8 cellular contexts compared by ENCODE assay signal in genomic region chr5:43313854-43314457, GRCh38. TPM values are rescaled to one million over a fixed set of nuclear protein-coding genes. Genes with fewer than 3 reads are reported as not detected.
DNase-seq lines count a peak whose midpoint lies in the region; ATAC-seq and TF ChIP-seq lines count a peak whose summit lies in the region.

No MANE protein-coding gene starts in this region.

- H3K27me3 Mint-ChIP-seq in CD8-positive, alpha-beta memory T cell, result peaks cover 3 to 8% of the 10 kb centered on the region in 2 donors
- no peaks in the 10 kb centered on the region for H3K27me3 Mint-ChIP-seq in activated naive CD8-positive, alpha-beta T cell treated with anti-CD3 and anti-CD28 coated beads, Interleukin-2, amount 10 ng/mL, durations not matched to agents 7 days and 5 days

- peaks cover 23 to 43% (median 37%) of the 10 kb centered on the region in 3 donors for H3K4me1 Mint-ChIP-seq in CD8-positive, alpha-beta memory T cell
- peaks cover 29% of the 10 kb centered on the region for H3K4me1 Mint-ChIP-seq in activated naive CD8-positive, alpha-beta T cell treated with anti-CD3 and anti-CD28 coated beads, Interleukin-2, amount 10 ng/mL, durations not matched to agents 7 days and 5 days

- TF ChIP-seq CTCF in LNCaP clone FGC (IDR thresholded peaks at IDR 0.05; ENCODE audit: control insufficient read depth, extremely low read depth, insufficient read depth), result no peak
- TF ChIP-seq CTCF in thyroid gland (IDR thresholded peaks at IDR 0.05), result no peak

- H3K36me3 ChIP-seq in CD8-positive, alpha-beta memory T cell (ENCODE audit: insufficient read depth, low read length), result no peaks in the 10 kb centered on the region
- no peaks in the 10 kb centered on the region for H3K36me3 ChIP-seq in thyroid gland

- peaks cover 0 to 6% (median 0%) of the 10 kb centered on the region in 3 donors for H3K36me3 Mint-ChIP-seq in CD8-positive, alpha-beta memory T cell
- H3K36me3 Mint-ChIP-seq in activated naive CD8-positive, alpha-beta T cell treated with anti-CD3 and anti-CD28 coated beads, Interleukin-2, amount 10 ng/mL, durations not matched to agents 7 days and 5 days, result peaks cover 7% of the 10 kb centered on the region

- H3K27ac ChIP-seq in CD8-positive, alpha-beta memory T cell (ENCODE audit: low read depth, low read length), result peak overlapping the region; percentile 97
- peak overlapping the region; percentile 72 to 84 (median 78) for H3K27ac ChIP-seq in thyroid gland

- no peaks in the 10 kb centered on the region for H3K9me3 ChIP-seq in CD8-positive, alpha-beta memory T cell (ENCODE audit: low read length)
- H3K9me3 ChIP-seq in thyroid gland, result no peaks in the 10 kb centered on the region

- H3K4me1 ChIP-seq in CD8-positive, alpha-beta memory T cell (ENCODE audit: insufficient read depth, low read length), result peaks cover 36% of the 10 kb centered on the region
- H3K4me1 ChIP-seq in thyroid gland, result peaks cover 13 to 23% of the 10 kb centered on the region in 2 donors

- intact Hi-C loops in thyroid gland (cut with DNase I), result no loop called here

- TF ChIP-seq POLR2A in thyroid gland (IDR thresholded peaks at IDR 0.05), result no peak

- H3K4me3 Mint-ChIP-seq in CD8-positive, alpha-beta memory T cell, result peak overlapping the region; percentile 88 to 97 (median 95)
- peak overlapping the region; percentile 100 for H3K4me3 Mint-ChIP-seq in activated naive CD8-positive, alpha-beta T cell treated with anti-CD3 and anti-CD28 coated beads, Interleukin-2, amount 10 ng/mL, durations not matched to agents 7 days and 5 days

- ATAC-seq in activated naive CD8-positive, alpha-beta T cell treated with anti-CD3 and anti-CD28 coated beads, Interleukin-2, amount 10 ng/mL, durations not matched to agents 7 days and 5 days (ENCODE audit: low read depth), result no peak
- ATAC-seq in left lobe of liver, result no peak
- no peak for ATAC-seq in esophagus mucosa

- H3K27me3 ChIP-seq in CD8-positive, alpha-beta memory T cell (ENCODE audit: insufficient read depth, low read length, poor library complexity, severe bottlenecking), result no peaks in the 10 kb centered on the region
- H3K27me3 ChIP-seq in thyroid gland, result no peaks in the 10 kb centered on the region

- no peaks in the 10 kb centered on the region for H3K9me3 Mint-ChIP-seq in CD8-positive, alpha-beta memory T cell
- no peaks in the 10 kb centered on the region for H3K9me3 Mint-ChIP-seq in activated naive CD8-positive, alpha-beta T cell treated with anti-CD3 and anti-CD28 coated beads, Interleukin-2, amount 10 ng/mL, durations not matched to agents 7 days and 5 days

- H3K4me3 ChIP-seq in CD8-positive, alpha-beta memory T cell (ENCODE audit: low read length), result peak overlapping the region; percentile 61
- peak overlapping the region; percentile 79 for H3K4me3 ChIP-seq in LNCaP clone FGC (ENCODE audit: low read depth, low read length)
- H3K4me3 ChIP-seq in thyroid gland (replicated peaks in 1 of 3), result peak overlapping the region in 2 of 3 donors; percentile 16 to 21

- 39% methylated on average over 8 of the region's 8 CpGs for WGBS in thyroid gland, 2 donors

- peak overlapping the region; percentile 82 to 96 (median 95) for H3K27ac Mint-ChIP-seq in CD8-positive, alpha-beta memory T cell
- peak overlapping the region; percentile 93 for H3K27ac Mint-ChIP-seq in activated naive CD8-positive, alpha-beta T cell treated with anti-CD3 and anti-CD28 coated beads, Interleukin-2, amount 10 ng/mL, durations not matched to agents 7 days and 5 days

- DNase-seq in CD8-positive, alpha-beta memory T cell, result no peak
- no peak for DNase-seq in LNCaP clone FGC (ENCODE audit: low read depth)
- DNase-seq in activated naive CD8-positive, alpha-beta T cell treated with anti-CD3 and anti-CD28 coated beads, Interleukin-2, amount 10 ng/mL, durations not matched to agents 7 days and 5 days, result no peak
- DNase-seq in left lobe of liver (ENCODE audit: low spot score), result peak; percentile 47
- DNase-seq in thyroid gland, result peak; percentile 7 to 18
- DNase-seq in SKM-1 treated with dmso at 0.1 percent for 144 hours (lab: John Stamatoyannopoulos, UW; ENCODE audit: unreplicated experiment), result no peak
- no peak for DNase-seq in NCI-H1694 treated with DMSO at 0.1 percent for 48 hours (lab: John Stamatoyannopoulos, UW)

- POLR2A ChIA-PET in CD8-positive, alpha-beta memory T cell (lab: Charles Lee), result interaction anchor here (0.6 to 2.6 kb wide), 11 partner anchors 83 to 405 kb away, joined by 3 to 42 read pairs (median 5); partner anchors contain the start of genes C5orf34, NNT, TMEM267 and ZNF131
- POLR2A ChIA-PET in activated naive CD8-positive, alpha-beta T cell treated with anti-CD3 and anti-CD28 coated beads, Interleukin-2, amount 10 ng/mL, durations not matched to agents 7 days and 5 days (lab: Charles Lee), result interaction anchor here (0.6 to 3.0 kb wide), 19 partner anchors 9 to 417 kb away, joined by 3 to 34 read pairs (median 5); partner anchors contain the start of genes C5orf34, TMEM267 and ZNF131

- CTCF ChIA-PET in CD8-positive, alpha-beta memory T cell (lab: Charles Lee), result interaction anchor here (0.7 to 4.2 kb wide), 10 partner anchors 9 to 405 kb away, joined by 3 to 33 read pairs (median 6); partner anchors contain the start of genes ANXA2R, TMEM267 and ZNF131

RNA-seq across cellular contexts. Expression of gene HMGCS1, which starts 0.7 kb away (rescaled TPM):
- total RNA-seq in CD8-positive, alpha-beta memory T cell, result 10 to 100 TPM; 70.3 to 75.1 TPM
- 9.4 TPM for polyA plus RNA-seq in CD8-positive, alpha-beta memory T cell
- 10 to 100 TPM; 46.9 to 51.8 TPM for total RNA-seq in activated naive CD8-positive, alpha-beta T cell treated with anti-CD3 and anti-CD28 coated beads, Interleukin-2, amount 10 ng/mL, durations not matched to agents 7 days and 5 days
- total RNA-seq in left lobe of liver (42.8 TPM), thyroid gland (10 to 100 TPM; 33.5 to 58.7 (median 44.1) TPM), esophagus mucosa (307 TPM)

Comparison
In these comparisons a context has a peak if more than half of its experiments do, and no peak if none do; other contexts are left out.
1. DNase-seq: peak in left lobe of liver (single experiment) and thyroid gland (2 of 2); none in CD8-positive, alpha-beta memory T cell (0 of 5), LNCaP clone FGC (single experiment), activated naive CD8-positive, alpha-beta T cell treated with anti-CD3 and anti-CD28 coated beads, Interleukin-2, amount 10 ng/mL, durations not matched to agents 7 days and 5 days (single experiment), SKM-1 treated with dmso at 0.1 percent for 144 hours (single experiment) and NCI-H1694 treated with DMSO at 0.1 percent for 48 hours (single experiment).
2. H3K4me3 ChIP-seq: peak in every context shown above with its lines; median percentile 79 in LNCaP clone FGC; 61 in CD8-positive, alpha-beta memory T cell; 18 in thyroid gland.